1 cellular context compared by ENCODE assay signal in the genomic region with DNA sequence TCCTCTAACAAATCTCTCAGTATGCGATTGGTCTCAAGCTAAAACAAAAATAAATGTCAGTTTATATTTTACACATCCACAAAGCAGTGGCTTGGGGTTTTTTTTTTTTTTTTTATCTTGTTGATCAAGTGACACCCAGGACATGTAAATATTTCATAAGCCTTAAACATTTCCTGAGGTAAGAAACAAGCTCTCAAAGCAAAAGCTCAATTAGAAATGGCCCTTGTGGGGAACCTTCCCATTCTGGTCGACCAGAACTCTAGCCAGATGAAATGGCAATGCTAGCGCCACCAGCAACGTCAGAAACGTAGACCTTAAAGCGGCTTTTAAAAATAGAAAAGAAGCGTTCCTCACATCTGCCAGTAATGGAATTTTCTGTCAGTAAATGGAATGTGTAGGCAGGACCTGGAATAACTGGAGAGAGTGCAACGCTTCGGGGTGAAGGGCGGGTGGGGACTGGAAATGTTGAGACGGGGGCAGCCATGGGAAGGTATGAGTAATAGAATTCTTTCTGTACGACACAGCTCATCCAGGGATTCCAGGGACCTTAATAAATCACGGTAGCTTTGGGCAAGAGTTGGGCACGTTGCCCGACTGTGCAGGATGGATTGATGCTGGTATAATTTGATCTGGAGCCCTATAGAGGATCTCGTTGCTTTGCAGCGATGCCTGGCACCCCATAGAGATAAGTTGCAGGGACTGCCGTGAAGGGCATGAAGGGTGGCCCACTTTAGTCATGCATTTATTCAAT.
TF ChIP-seq lines count a peak whose summit lies in the region.

No MANE protein-coding gene starts in this region.

TF ChIP-seq in HCT116, 20 proteins besides CTCF, POLR2A, EP300 and RAD21 (continued from another document):
- TF ChIP-seq, protein P1, sequence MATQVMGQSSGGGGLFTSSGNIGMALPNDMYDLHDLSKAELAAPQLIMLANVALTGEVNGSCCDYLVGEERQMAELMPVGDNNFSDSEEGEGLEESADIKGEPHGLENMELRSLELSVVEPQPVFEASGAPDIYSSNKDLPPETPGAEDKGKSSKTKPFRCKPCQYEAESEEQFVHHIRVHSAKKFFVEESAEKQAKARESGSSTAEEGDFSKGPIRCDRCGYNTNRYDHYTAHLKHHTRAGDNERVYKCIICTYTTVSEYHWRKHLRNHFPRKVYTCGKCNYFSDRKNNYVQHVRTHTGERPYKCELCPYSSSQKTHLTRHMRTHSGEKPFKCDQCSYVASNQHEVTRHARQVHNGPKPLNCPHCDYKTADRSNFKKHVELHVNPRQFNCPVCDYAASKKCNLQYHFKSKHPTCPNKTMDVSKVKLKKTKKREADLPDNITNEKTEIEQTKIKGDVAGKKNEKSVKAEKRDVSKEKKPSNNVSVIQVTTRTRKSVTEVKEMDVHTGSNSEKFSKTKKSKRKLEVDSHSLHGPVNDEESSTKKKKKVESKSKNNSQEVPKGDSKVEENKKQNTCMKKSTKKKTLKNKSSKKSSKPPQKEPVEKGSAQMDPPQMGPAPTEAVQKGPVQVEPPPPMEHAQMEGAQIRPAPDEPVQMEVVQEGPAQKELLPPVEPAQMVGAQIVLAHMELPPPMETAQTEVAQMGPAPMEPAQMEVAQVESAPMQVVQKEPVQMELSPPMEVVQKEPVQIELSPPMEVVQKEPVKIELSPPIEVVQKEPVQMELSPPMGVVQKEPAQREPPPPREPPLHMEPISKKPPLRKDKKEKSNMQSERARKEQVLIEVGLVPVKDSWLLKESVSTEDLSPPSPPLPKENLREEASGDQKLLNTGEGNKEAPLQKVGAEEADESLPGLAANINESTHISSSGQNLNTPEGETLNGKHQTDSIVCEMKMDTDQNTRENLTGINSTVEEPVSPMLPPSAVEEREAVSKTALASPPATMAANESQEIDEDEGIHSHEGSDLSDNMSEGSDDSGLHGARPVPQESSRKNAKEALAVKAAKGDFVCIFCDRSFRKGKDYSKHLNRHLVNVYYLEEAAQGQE (IDR thresholded peaks at IDR 0.05; ENCODE audit: low read depth), result no peak
- TF ChIP-seq ELF1 (IDR thresholded peaks at IDR 0.05; ENCODE audit: borderline replicate concordance, low read depth), result no peak
- no peak for TF ChIP-seq SRF (IDR thresholded peaks at IDR 0.05; ENCODE audit: low read depth)
- TF ChIP-seq CBX3 (IDR thresholded peaks at IDR 0.05; ENCODE audit: low read depth), result peak; percentile 65; the same call in 1 of the 2 replicates
- peak; percentile 65 for TF ChIP-seq CEBPB (IDR thresholded peaks at IDR 0.05; ENCODE audit: low read depth)
- peak; percentile 82 for TF ChIP-seq SIN3A (IDR thresholded peaks at IDR 0.05; ENCODE audit: low read depth)
- peak; percentile 38 for TF ChIP-seq TCF7L2 (IDR thresholded peaks at IDR 0.05; ENCODE audit: borderline replicate concordance, extremely low read depth, insufficient read depth, insufficient read length)
- TF ChIP-seq POLR2AphosphoS5 (IDR thresholded peaks at IDR 0.05; ENCODE audit: low read depth, low read length), result peak; percentile 72
- TF ChIP-seq EGR1 (IDR thresholded peaks at IDR 0.05; ENCODE audit: low read depth), result peak; percentile 73
